Comparison of ENCODE assay signal across 8 cellular contexts in genomic region chr1:58874757-58875755, GRCh38.
DNase-seq lines count a peak whose midpoint lies in the region; ATAC-seq and TF ChIP-seq lines count a peak whose summit lies in the region.

No MANE protein-coding gene starts in this region.

- H2BK5ac ChIP-seq in H9 (ENCODE audit: insufficient read length, low read length) = no peak overlapping the region

- H2AFZ ChIP-seq in H9 (ENCODE audit: low read length) = no peak overlapping the region
- peak overlapping the region; percentile 61 for H2AFZ ChIP-seq in SK-N-SH (ENCODE audit: low read depth)

- no peaks in the 10 kb centered on the region for H3F3A ChIP-seq in SK-N-SH (replicated peaks; ENCODE audit: insufficient read depth)

- no peaks in the 10 kb centered on the region for H3K79me1 ChIP-seq in H9 (ENCODE audit: insufficient read depth, low read depth, low read length, poor library complexity, severe bottlenecking)

- no peak overlapping the region; the same call in 1 of the 2 replicates for H3K4ac ChIP-seq in H9 (ENCODE audit: low read depth, low read length)

- DNase-seq in H9 (peak; percentile 63), SK-N-SH (peak; percentile 46), heart right ventricle (peak in 1 of 2 donors; percentile 46), sciatic nerve (ENCODE audit: low spot score) (peak; percentile 76), OCI-M2 (lab: John Stamatoyannopoulos, UW; ENCODE audit: unreplicated experiment) (no peak), spleen (no peak)

- peak overlapping the region; percentile 91 for H3K18ac ChIP-seq in H9 (ENCODE audit: insufficient read length, low read depth, low read length)

- H3K9ac ChIP-seq in H9 (ENCODE audit: extremely low read depth, insufficient read length, low read length) = no peak overlapping the region
- 0 out of 2 replicates have a peak overlapping the region, but pooled peaks have one; percentile 12 for H3K9ac ChIP-seq in SK-N-SH

- no peaks in the 10 kb centered on the region for H3K9me3 Mint-ChIP-seq in H9

- peak overlapping the region; percentile 78 for H3T11ph ChIP-seq in H9 (ENCODE audit: low read length)

- H3K9me3 ChIP-seq in H9 (ENCODE audit: control insufficient read depth, low read depth, low read length) (no peaks in the 10 kb centered on the region), SK-N-SH (no peaks in the 10 kb centered on the region), heart right ventricle (no peaks in the 10 kb centered on the region), spleen (no peaks in the 10 kb centered on the region)

- H2AK5ac ChIP-seq in H9 (ENCODE audit: insufficient read length, low read length) = no peak overlapping the region

- H2BK15ac ChIP-seq in H9 (ENCODE audit: low read depth, low read length) = no peak overlapping the region

- no peak overlapping the region for H3K56ac ChIP-seq in H9 (ENCODE audit: insufficient read length, low read depth, low read length)

- peak overlapping the region; percentile 88 for H3K14ac ChIP-seq in H9 (ENCODE audit: insufficient read depth, low read length)

- H3K27ac ChIP-seq in H9 (ENCODE audit: insufficient read length, low read depth, low read length) = no peak overlapping the region
- H3K27ac ChIP-seq in SK-N-SH (ENCODE audit: low read depth in 2 of 2, low read length in 1 of 2) = peak overlapping the region; percentile 28 to 55; a peak in 3 of 4 replicates
- H3K27ac ChIP-seq in heart right ventricle = peak overlapping the region in 8 of 10 donors; percentile 12 to 59 (median 56)
- H3K27ac ChIP-seq in spleen = no peak overlapping the region

- H3K4me1 ChIP-seq in H9 (ENCODE audit: insufficient read depth, low read length) = 0 out of 2 replicates have a peak, but pooled peaks cover 2% of the 10 kb centered on the region
- H3K4me1 ChIP-seq in SK-N-SH (ENCODE audit: control insufficient read depth in 1 of 2, insufficient read depth in 2 of 2, low read depth in 1 of 2, low read length in 1 of 2) = peaks cover 4 to 19% of the 10 kb centered on the region in 2 experiments; a peak in 3 of 4 replicates
- H3K4me1 ChIP-seq in heart right ventricle = peaks cover 12 to 29% (median 16%) of the 10 kb centered on the region in 9 donors
- H3K4me1 ChIP-seq in spleen = no peaks in the 10 kb centered on the region

- intact Hi-C loops in heart right ventricle (cut with DNase I) = loop anchor here in 1 of 10 donors (10.0 kb wide), 1 partner anchor 60 kb away; no protein-coding TSS in a partner anchor
- intact Hi-C loops in sciatic nerve (cut with DNase I) = no loop called here
- intact Hi-C loops in spleen (cut with DNase I; ENCODE audit: low total_unique reads) = no loop called here

- H3K27me3 ChIP-seq in H9 (ENCODE audit: insufficient read depth, low read length) = no peaks in the 10 kb centered on the region
- H3K27me3 ChIP-seq in SK-N-SH (ENCODE audit: insufficient read depth) = no peaks in the 10 kb centered on the region
- H3K27me3 ChIP-seq in heart right ventricle = no peaks in the 10 kb centered on the region
- no peaks in the 10 kb centered on the region for H3K27me3 ChIP-seq in spleen (replicated peaks in 1 of 7)

- no peaks in the 10 kb centered on the region for H3K23me2 ChIP-seq in H9 (ENCODE audit: insufficient read length, low read depth, low read length, poor library complexity, severe bottlenecking)

- H3K4me1 Mint-ChIP-seq in H9 = peaks cover 13% of the 10 kb centered on the region in 2 experiments

- H3K4me3 ChIP-seq in SK-N-SH (ENCODE audit: low read depth in 2 of 2, low read length in 1 of 2) = no peak overlapping the region
- H3K4me3 ChIP-seq in heart right ventricle = no peak overlapping the region
- H3K4me3 ChIP-seq in spleen = no peak overlapping the region

- H3K4me2 ChIP-seq in H9 (ENCODE audit: insufficient read depth, insufficient read length, low read length) (no peak overlapping the region), SK-N-SH (peak overlapping the region; percentile 6; the same call in 1 of the 2 replicates)

- TF ChIP-seq RAD21 in SK-N-SH (IDR thresholded peaks at IDR 0.05; ENCODE audit: low read length) = peak; percentile 25; the same call in 1 of the 2 replicates

- no CpG with 5 or more reads among the region's 12 CpGs for WGBS in H9 (ENCODE audit: extremely low coverage, insufficient read length, low lambda C conversion rate)
- WGBS in SK-N-SH (ENCODE audit: low lambda C conversion rate) = 43% methylated on average over 10 of the region's 12 CpGs
- WGBS in heart right ventricle, 2 donors = 34 to 39% methylated on average over 12 of the region's 12 CpGs
- WGBS in spleen, 5 donors = 84 to 88% (median 85%) methylated on average over 12 of the region's 12 CpGs

- no peaks in the 10 kb centered on the region for H3K9me2 ChIP-seq in SK-N-SH

- H3K36me3 ChIP-seq in SK-N-SH (replicated peaks in 1 of 2; ENCODE audit: control insufficient read depth in 1 of 2, insufficient read depth in 2 of 2, low read length in 1 of 2) = no peaks in the 10 kb centered on the region
- H3K36me3 ChIP-seq in heart right ventricle = no peaks in the 10 kb centered on the region
- no peaks in the 10 kb centered on the region for H3K36me3 ChIP-seq in spleen

- peaks cover 4% of the 10 kb centered on the region for H3K27me3 Mint-ChIP-seq in H9 (ENCODE audit: low read depth)

- H4K91ac ChIP-seq in H9 (ENCODE audit: insufficient read length, low read depth, low read length) = peak overlapping the region; percentile 8

- H4K8ac ChIP-seq in H9 (replicated peaks; ENCODE audit: insufficient read length, low read depth, low read length) = no peak overlapping the region

- peak overlapping the region; percentile 75 for H2BK120ac ChIP-seq in H9 (ENCODE audit: low read depth, low read length, poor library complexity, severe bottlenecking)

- POLR2A ChIA-PET in SK-N-SH (lab: Yijun Ruan, JAX) = interaction anchor here (0.7 to 0.9 kb wide), 2 partner anchors 8 to 182 kb away, joined by 3 read pairs; no protein-coding TSS in a partner anchor

- TF ChIP-seq CTCF in H9 (conservative IDR thresholded peaks at IDR 0.05) (no peak), SK-N-SH (IDR thresholded peaks at IDR 0.05) (no peak), heart right ventricle (IDR thresholded peaks at IDR 0.05) (no peak), spleen (IDR thresholded peaks at IDR 0.05 in 8 of 11, conservative IDR thresholded peaks at IDR 0.05 in 3 of 11) (no peak)

- H3K36me3 Mint-ChIP-seq in H9 (ENCODE audit: insufficient read depth in 1 of 3, low read depth in 3 of 3) = no peaks in the 10 kb centered on the region

- CTCF ChIA-PET in SK-N-SH (lab: Yijun Ruan, JAX) = interaction anchor here (1.1 to 1.7 kb wide), 5 partner anchors 17 to 824 kb away, joined by 3 to 7 read pairs (median 4); no protein-coding TSS in a partner anchor

- peak overlapping the region; percentile 95 for H2BK20ac ChIP-seq in H9 (ENCODE audit: low read depth, low read length, poor library complexity, severe bottlenecking)

- H3K23ac ChIP-seq in H9 (ENCODE audit: insufficient read length, low read depth, low read length) = no peak overlapping the region

- TF ChIP-seq POLR2A in spleen (IDR thresholded peaks at IDR 0.05) = no peak

- no peak overlapping the region; a peak in 2 of 5 replicates for H3K4me3 Mint-ChIP-seq in H9

- H2BK12ac ChIP-seq in H9 (ENCODE audit: insufficient read length, low read depth, low read length) = peak overlapping the region; percentile 60

- H3K79me2 ChIP-seq in H9 (ENCODE audit: insufficient read depth, low read length) (no peaks in the 10 kb centered on the region), SK-N-SH (ENCODE audit: insufficient read depth) (no peaks in the 10 kb centered on the region)

- ATAC-seq in heart right ventricle = peak; percentile 73 to 89 (median 81)
- peak; percentile 91 for ATAC-seq in sciatic nerve
- ATAC-seq in GM21526 (IDR thresholded peaks at IDR 0.05; ENCODE audit: low FRiP score, unreplicated experiment) = no peak
- no peak for ATAC-seq in HG03442 (IDR thresholded peaks at IDR 0.05; ENCODE audit: unreplicated experiment)

- peak in 1 of 2 experiments; percentile 83; a peak in 2 of 4 replicates for TF ChIP-seq EP300 in SK-N-SH (IDR thresholded peaks at IDR 0.05; ENCODE audit: borderline replicate concordance in 1 of 2, low read depth in 1 of 2, low read length in 1 of 2)

- H3K27ac Mint-ChIP-seq in H9 = peak overlapping the region; percentile 19 to 86 (median 82)

- peak overlapping the region; percentile 67 for H4K5ac ChIP-seq in H9 (ENCODE audit: insufficient read length, low read depth, low read length)

- H4K20me1 ChIP-seq in H9 (ENCODE audit: control insufficient read depth, insufficient read depth, insufficient read length) = no peaks in the 10 kb centered on the region
- H4K20me1 ChIP-seq in SK-N-SH (ENCODE audit: insufficient read depth) = no peaks in the 10 kb centered on the region

TF ChIP-seq in SK-N-SH, 30 proteins besides CTCF, POLR2A, EP300 and RAD21:
- TF ChIP-seq RCOR1 (IDR thresholded peaks at IDR 0.05; ENCODE audit: low read length) (peak; percentile 91), ELF1 (IDR thresholded peaks at IDR 0.05) (no peak), GATA2 (CRISPR knock-in tag; IDR thresholded peaks at IDR 0.05) (peak; percentile 95), FOXJ3 (CRISPR knock-in tag; IDR thresholded peaks at IDR 0.05) (0 out of 2 replicates have a peak, but pooled peaks have one; percentile 37), MXI1 (IDR thresholded peaks at IDR 0.05; ENCODE audit: low read depth, low read length) (peak; percentile 64; the same call in 1 of the 2 replicates), CHD2 (IDR thresholded peaks at IDR 0.05; ENCODE audit: low read length, partially characterized antibody) (peak; percentile 54)
TF ChIP-seq in SK-N-SH: peak in this region for 5.

Comparison
In these comparisons a context has a peak if more than half of its experiments do, and no peak if none do; other contexts are left out.
1. DNase-seq: peak in H9 (single experiment), SK-N-SH (single experiment) and sciatic nerve (single experiment); none in OCI-M2 (single experiment) and spleen (single experiment).
2. H3K27ac ChIP-seq: peak in SK-N-SH (2 of 2) and heart right ventricle (8 of 10); none in H9 (single experiment) and spleen (0 of 8).
3. ATAC-seq: peak in heart right ventricle (8 of 8) and sciatic nerve (single experiment); none in GM21526 (single experiment) and HG03442 (single experiment).